Comparison of ENCODE assay signal across 17 cellular contexts in the genomic region with DNA sequence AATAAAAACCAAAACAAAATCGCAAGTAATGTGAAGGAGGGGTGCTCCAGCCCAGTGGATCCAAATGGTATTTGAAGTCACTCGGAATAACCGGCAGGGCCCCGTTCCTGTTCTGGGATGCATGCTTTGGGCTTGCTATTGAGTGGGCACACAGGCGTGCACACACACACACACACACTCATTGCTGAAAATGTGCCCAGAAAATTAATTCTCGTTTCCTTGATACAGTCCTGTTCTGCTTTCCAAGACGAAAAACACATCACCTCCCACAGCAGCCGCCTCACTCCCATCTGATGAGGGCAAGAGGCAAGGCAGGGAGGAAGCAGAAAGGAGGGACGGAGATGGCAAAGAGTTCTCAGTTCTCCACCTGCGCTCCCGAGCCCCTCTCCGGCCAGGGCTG.
A peak's percentile ranks its signal among the peaks of the same experiment; 100 is the strongest.
DNase-seq lines count a peak whose midpoint lies in the region; ATAC-seq and TF ChIP-seq lines count a peak whose summit lies in the region.
"Had no signal": no experiment of that assay in that cellular context is flagged by ENCODE, and none has a peak within 500 bp of the region (broad histone marks: within the 10 kb centered on the region; RNA-seq: fewer than 3 reads in every experiment).

No MANE protein-coding gene starts in this region.

- intact Hi-C loops in sigmoid colon (cut with DNase I) (no loop called here), spleen (cut with DNase I; ENCODE audit: low total_unique reads) (no loop called here)

- H3K9me3 Mint-ChIP-seq in brain: peaks cover 2 to 24% (median 11%) of the 10 kb centered on the region in 5 experiments
- H3K9me3 Mint-ChIP-seq: CD4-positive, alpha-beta T cell had no signal

- H3K4me3 ChIP-seq in RWPE2 (ENCODE audit: severe bottlenecking) (no peak overlapping the region), sigmoid colon (no peak overlapping the region), spleen (no peak overlapping the region)
- H3K4me3 ChIP-seq: A549 had no signal

- WGBS in sigmoid colon, 2 donors: 88 to 93% methylated on average over 12 of the region's 12 CpGs
- 76 to 85% (median 81%) methylated on average over 12 of the region's 12 CpGs for WGBS in spleen, 5 donors

- no peak for TF ChIP-seq EP300 in sigmoid colon (IDR thresholded peaks at IDR 0.05)

- H3K27ac ChIP-seq in RWPE2 (ENCODE audit: poor library complexity, severe bottlenecking) (peak overlapping the region; percentile 67), sigmoid colon (no peak overlapping the region), spleen (peak overlapping the region in 2 of 8 donors; percentile 14 to 44)
- H3K27ac ChIP-seq: 22Rv1, C4-2B had no signal

- H3K36me3 ChIP-seq in RWPE2 (ENCODE audit: low read depth) (no peaks in the 10 kb centered on the region), sigmoid colon (no peaks in the 10 kb centered on the region), spleen (no peaks in the 10 kb centered on the region)

- H3K9me3 ChIP-seq in RWPE2 (ENCODE audit: severe bottlenecking) (no peaks in the 10 kb centered on the region), sigmoid colon (no peaks in the 10 kb centered on the region), spleen (peaks cover 0 to 8% (median 3%) of the 10 kb centered on the region in 8 donors)
- H3K9me3 ChIP-seq: Caco-2 had no signal

- H3K27ac Mint-ChIP-seq in brain: peak overlapping the region in 3 of 5 experiments; percentile 27 to 60 (median 49)
- H3K27ac Mint-ChIP-seq: CD4-positive, alpha-beta T cell; H9 had no signal

- TF ChIP-seq CTCF in RWPE2 (IDR thresholded peaks at IDR 0.05; ENCODE audit: poor library complexity, severe bottlenecking) (no peak), brain (conservative IDR thresholded peaks at IDR 0.05) (no peak), sigmoid colon (IDR thresholded peaks at IDR 0.05) (no peak), omental fat pad (IDR thresholded peaks at IDR 0.05) (no peak), spleen (IDR thresholded peaks at IDR 0.05 in 8 of 11, conservative IDR thresholded peaks at IDR 0.05 in 3 of 11) (no peak)

- no peaks in the 10 kb centered on the region for H3K4me1 ChIP-seq in RWPE2 (ENCODE audit: insufficient read depth, poor library complexity, severe bottlenecking)
- peaks cover 0 to 4% (median 0%) of the 10 kb centered on the region in 4 donors for H3K4me1 ChIP-seq in sigmoid colon
- H3K4me1 ChIP-seq in spleen: peaks cover 15 to 19% (median 18%) of the 10 kb centered on the region in 6 donors
- H3K4me1 ChIP-seq: Caco-2 had no signal

- TF ChIP-seq POLR2A in sigmoid colon (IDR thresholded peaks at IDR 0.05): no peak
- no peak for TF ChIP-seq POLR2A in spleen (IDR thresholded peaks at IDR 0.05)

- H3K4me3 Mint-ChIP-seq in brain: no peak overlapping the region
- H3K4me3 Mint-ChIP-seq: CD4-positive, alpha-beta T cell; H9 had no signal

- H3K36me3 Mint-ChIP-seq in brain: no peaks in the 10 kb centered on the region

- DNase-seq in DMS153 treated with DMSO at 0.1 percent for 48 hours (lab: John Stamatoyannopoulos, UW; ENCODE audit: unreplicated experiment) (peak; percentile 55), DMS153 (lab: John Stamatoyannopoulos, UW) (no peak), RWPE2 (ENCODE audit: low spot score) (no peak), sigmoid colon (peak; percentile 20), omental fat pad (ENCODE audit: low spot score) (no peak), spleen (no peak)
- DNase-seq in activated CD4-positive, alpha-beta T cell treated with anti-CD3 and anti-CD28 coated beads, Interleukin-2, amount 50 U/mL, for 4 hours: no peak
- DNase-seq: AML-193; Caco-2; CD4-positive, alpha-beta T cell; DMS79 treated with DMSO at 0.1 percent for 48 hours; GF-D8; H9 had no signal

- H3K27me3 ChIP-seq in RWPE2 (ENCODE audit: insufficient read depth, poor library complexity, severe bottlenecking) (no peaks in the 10 kb centered on the region), sigmoid colon (peaks cover 0 to 39% (median 14%) of the 10 kb centered on the region in 3 donors), spleen (replicated peaks in 1 of 7) (peaks cover 0 to 17% (median 0%) of the 10 kb centered on the region in 7 donors)

- peaks cover 9% of the 10 kb centered on the region for H3K27me3 Mint-ChIP-seq in brain
- H3K27me3 Mint-ChIP-seq: CD4-positive, alpha-beta T cell had no signal

- ATAC-seq in RWPE2 (ENCODE audit: low read depth) (no peak), omental fat pad (ENCODE audit: low FRiP score) (no peak)

- H3K4me1 Mint-ChIP-seq in brain: peaks cover 35% of the 10 kb centered on the region

Comparison
In these comparisons a context has a peak if more than half of its experiments do, and no peak if none do; other contexts are left out.
1. DNase-seq: peak in DMS153 treated with DMSO at 0.1 percent for 48 hours (single experiment) and sigmoid colon (single experiment); none in DMS153 (single experiment), RWPE2 (single experiment), omental fat pad (single experiment), spleen (single experiment) and activated CD4-positive, alpha-beta T cell treated with anti-CD3 and anti-CD28 coated beads, Interleukin-2, amount 50 U/mL, for 4 hours (0 of 2).